ENCODE assay signal across 16 cellular contexts in the genomic region with DNA sequence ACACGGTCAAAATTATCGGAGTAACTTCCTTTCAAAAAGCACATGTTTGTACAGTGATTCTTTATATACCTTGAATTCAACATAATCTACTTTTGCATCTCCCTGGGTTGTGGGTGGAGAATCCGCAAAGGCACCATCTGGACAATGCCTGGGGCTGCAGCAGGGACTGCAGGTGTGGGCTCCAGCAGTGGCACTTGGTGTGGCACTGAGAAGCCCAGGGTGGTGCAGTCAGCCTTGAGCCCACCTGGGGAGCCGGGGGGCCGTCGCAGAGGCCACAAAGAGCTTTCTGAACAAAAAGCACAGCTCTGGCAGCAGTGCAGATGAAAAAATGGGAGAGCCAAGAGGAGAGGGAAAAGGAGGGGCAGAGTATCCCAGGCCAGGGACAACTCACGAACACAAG. TPM values are rescaled to one million over a fixed set of nuclear protein-coding genes. Genes with fewer than 3 reads are reported as not detected.
DNase-seq lines count a peak whose midpoint lies in the region; ATAC-seq and TF ChIP-seq lines count a peak whose summit lies in the region.
"Had no signal": no experiment of that assay in that cellular context is flagged by ENCODE, and none has a peak within 500 bp of the region (broad histone marks: within the 10 kb centered on the region; RNA-seq: fewer than 3 reads in every experiment).

No MANE protein-coding gene starts in this region.

- H3K9ac ChIP-seq in muscle layer of colon (ENCODE audit: low read length), result no peak overlapping the region
- H3K9ac ChIP-seq: BLaER1 treated with 17β-estradiol and CSF1 and Interleukin-3, amounts not matched to agents 10 nM and 100 nM had no signal

- H3K9me3 ChIP-seq in muscle layer of colon (ENCODE audit: low read length), result no peaks in the 10 kb centered on the region
- H3K9me3 ChIP-seq: BLaER1 treated with 17β-estradiol and CSF1 and Interleukin-3, amounts not matched to agents 10 nM and 100 nM; HAP-1; SJSA1 had no signal

- H3K27me3 ChIP-seq in H7 (ENCODE audit: control insufficient read depth, insufficient read depth, low read length) (no peaks in the 10 kb centered on the region), muscle layer of colon (ENCODE audit: control insufficient read depth in 1 of 2, insufficient read depth in 2 of 2, low read length in 2 of 2) (no peaks in the 10 kb centered on the region)
- H3K27me3 ChIP-seq: BLaER1 treated with 17β-estradiol and CSF1 and Interleukin-3, amounts not matched to agents 10 nM and 100 nM; SJSA1 had no signal

- DNase-seq in DMS 273 (lab: John Stamatoyannopoulos, UW; ENCODE audit: unreplicated experiment), result peak; percentile 16
- DNase-seq in DMS 273 treated with DMSO at 0.1 percent for 48 hours (lab: John Stamatoyannopoulos, UW), result no peak
- peak; percentile 32 for DNase-seq in H7
- no peak for DNase-seq in NCI-H2196 (lab: John Stamatoyannopoulos, UW; ENCODE audit: unreplicated experiment)
- DNase-seq in GM03348 (ENCODE audit: low spot score), result no peak
- DNase-seq: EL, NCI-H2107, NCI-H82, PC-3 had no signal

- ATAC-seq in GM18867 (IDR thresholded peaks at IDR 0.05; ENCODE audit: unreplicated experiment), result no peak
- ATAC-seq: PC-3 had no signal

- no peak for TF ChIP-seq CTCF in VCaP (conservative IDR thresholded peaks at IDR 0.05)

- H3K4me3 ChIP-seq in H7 (ENCODE audit: insufficient read depth, low read depth, low read length) (no peak overlapping the region), muscle layer of colon (ENCODE audit: low read depth in 1 of 2, low read length in 2 of 2) (no peak overlapping the region)
- H3K4me3 ChIP-seq: BLaER1 treated with 17β-estradiol and CSF1 and Interleukin-3, amounts not matched to agents 10 nM and 100 nM; HAP-1; SJSA1 had no signal

- H3K4me1 ChIP-seq in muscle layer of colon (ENCODE audit: insufficient read depth, low read length), result peaks cover 37% of the 10 kb centered on the region

- no peaks in the 10 kb centered on the region for H3K36me3 ChIP-seq in H7 (replicated peaks; ENCODE audit: control insufficient read depth, insufficient read depth, low read length)
- H3K36me3 ChIP-seq in muscle layer of colon (ENCODE audit: insufficient read depth, low read length), result no peaks in the 10 kb centered on the region
- H3K36me3 ChIP-seq: HAP-1 had no signal

- peak overlapping the region; percentile 60 for H3K27ac ChIP-seq in VCaP
- peak overlapping the region; percentile 14 for H3K27ac ChIP-seq in muscle layer of colon (ENCODE audit: low read depth, low read length)
- H3K27ac ChIP-seq: 22Rv1; BLaER1 treated with 17β-estradiol and CSF1 and Interleukin-3, amounts not matched to agents 10 nM and 100 nM; SJSA1 had no signal

RNA-seq across cellular contexts. Expression of a gene that starts 22.2 kb away (rescaled TPM):
- total RNA-seq in H7 (2014; rRNA removed; shearing (Covaris generic)), result 51.1 and 62.8 TPM in 2 replicates

Comparison
In these comparisons a context has a peak if more than half of its experiments do, and no peak if none do; other contexts are left out.
1. DNase-seq: peak in DMS 273 (single experiment) and H7 (single experiment); none in DMS 273 treated with DMSO at 0.1 percent for 48 hours (single experiment), NCI-H2196 (single experiment) and GM03348 (single experiment).